Comparison of ENCODE assay signal across 11 cellular contexts in genomic region chr11:48005878-48006277, GRCh38. TPM values are rescaled to one million over a fixed set of nuclear protein-coding genes. Genes with fewer than 3 reads are reported as not detected.
A peak's percentile ranks its signal among the peaks of the same experiment; 100 is the strongest.
DNase-seq lines count a peak whose midpoint lies in the region; ATAC-seq and TF ChIP-seq lines count a peak whose summit lies in the region.
"Had no signal": no experiment of that assay in that cellular context is flagged by ENCODE, and none has a peak within 500 bp of the region (broad histone marks: within the 10 kb centered on the region; RNA-seq: fewer than 3 reads in every experiment).

No MANE protein-coding gene starts in this region.

- H3K27me3 ChIP-seq in PC-9 (ENCODE audit: insufficient read depth, low read depth): no peaks in the 10 kb centered on the region
- H3K27me3 ChIP-seq: BE2C, esophagus muscularis mucosa had no signal

- no peaks in the 10 kb centered on the region for H3K27me3 Mint-ChIP-seq in dendritic cell treated with granulocyte-macrophage colony-stimulating factor and Interleukin-4, amounts not matched to agents 40 ng/mL and 50 ng/mL, for 4 days

- no peak overlapping the region for H3K4me3 Mint-ChIP-seq in dendritic cell treated with granulocyte-macrophage colony-stimulating factor and Interleukin-4, amounts not matched to agents 40 ng/mL and 50 ng/mL, for 4 days
- H3K4me3 Mint-ChIP-seq in stimulated activated effector memory CD8-positive, alpha-beta T cell treated with anti-CD3 and anti-CD28 coated beads, Interleukin-12 subunit alpha, Interleukin-12 subunit beta, amount 100 ng/mL, for 72 hours: peak overlapping the region; percentile 73

- no peak for ATAC-seq in activated CD4-positive, CD25-positive, alpha-beta regulatory T cell treated with anti-CD3 and anti-CD28 coated beads, Interleukin-2, amount 50 U/mL, for 24 hours
- peak; percentile 3 for ATAC-seq in stimulated activated effector memory CD8-positive, alpha-beta T cell treated with anti-CD3 and anti-CD28 coated beads, Interleukin-12 subunit alpha, Interleukin-12 subunit beta, amount 100 ng/mL, for 72 hours
- no peak for ATAC-seq in GM18861 (IDR thresholded peaks at IDR 0.05; ENCODE audit: unreplicated experiment)

- no peaks in the 10 kb centered on the region for H3K36me3 ChIP-seq in PC-9 (ENCODE audit: low read depth)
- H3K36me3 ChIP-seq: BE2C, esophagus muscularis mucosa had no signal

- peaks cover 95% of the 10 kb centered on the region for H3K79me2 ChIP-seq in PC-9 (ENCODE audit: low read depth)

- intact Hi-C loops in PC-9 (cut with micrococcal nuclease; ENCODE audit: unreplicated experiment): loop anchor here (2.0 kb wide), 1 partner anchor 15 kb away; no protein-coding TSS in a partner anchor
- intact Hi-C loops in dendritic cell treated with granulocyte-macrophage colony-stimulating factor and Interleukin-4, amounts not matched to agents 40 ng/mL and 50 ng/mL, for 4 days (cut with micrococcal nuclease): loop anchor here (10.0 kb wide), 1 partner anchor 99 kb away; no protein-coding TSS in a partner anchor

- H3K36me3 Mint-ChIP-seq in dendritic cell treated with granulocyte-macrophage colony-stimulating factor and Interleukin-4, amounts not matched to agents 40 ng/mL and 50 ng/mL, for 4 days (ENCODE audit: low read depth): peaks cover 45% of the 10 kb centered on the region
- peaks cover 36% of the 10 kb centered on the region for H3K36me3 Mint-ChIP-seq in stimulated activated effector memory CD8-positive, alpha-beta T cell treated with anti-CD3 and anti-CD28 coated beads, Interleukin-12 subunit alpha, Interleukin-12 subunit beta, amount 100 ng/mL, for 72 hours

- H4K20me1 ChIP-seq in PC-9 (ENCODE audit: insufficient read depth): peaks cover 17% of the 10 kb centered on the region

- H3K4me3 ChIP-seq in PC-9: no peak overlapping the region
- H3K4me3 ChIP-seq: esophagus muscularis mucosa had no signal

- CTCF ChIA-PET in PC-9 (lab: Charles Lee): interaction anchor here (0.6 kb wide), 1 partner anchor 73 kb away, joined by 3 read pairs; no protein-coding TSS in a partner anchor

- H3K9me2 ChIP-seq in PC-9 (ENCODE audit: insufficient read depth): no peaks in the 10 kb centered on the region

- no peak overlapping the region for H2AFZ ChIP-seq in PC-9

- H3K4me1 Mint-ChIP-seq in dendritic cell treated with granulocyte-macrophage colony-stimulating factor and Interleukin-4, amounts not matched to agents 40 ng/mL and 50 ng/mL, for 4 days (ENCODE audit: low read depth): peaks cover 80% of the 10 kb centered on the region
- H3K4me1 Mint-ChIP-seq in stimulated activated effector memory CD8-positive, alpha-beta T cell treated with anti-CD3 and anti-CD28 coated beads, Interleukin-12 subunit alpha, Interleukin-12 subunit beta, amount 100 ng/mL, for 72 hours: peaks cover 76% of the 10 kb centered on the region

- peaks cover 41% of the 10 kb centered on the region for H3K4me1 ChIP-seq in PC-9 (replicated peaks; ENCODE audit: insufficient read depth)
- H3K4me1 ChIP-seq: BE2C had no signal

- BruUV-seq in PC-9 (replicated peaks; lab: Mats Ljungman, UMichigan): no TSS peak

- POLR2A ChIA-PET in PC-9 (lab: Charles Lee; ENCODE audit: unreplicated experiment): interaction anchor here (0.6 kb wide), 3 partner anchors 10 to 58 kb away, joined by 3 to 5 read pairs (median 5); no protein-coding TSS in a partner anchor

- TF ChIP-seq CTCF in PC-9 (conservative IDR thresholded peaks at IDR 0.05): no peak

- DNase-seq in activated CD4-positive, CD25-positive, alpha-beta regulatory T cell treated with anti-CD3 and anti-CD28 coated beads, Interleukin-2, amount 50 U/mL, for 72 hours: peak; percentile 63
- no peak for DNase-seq in PC-9
- DNase-seq in stimulated activated effector memory CD8-positive, alpha-beta T cell treated with anti-CD3 and anti-CD28 coated beads, Interleukin-12 subunit alpha, Interleukin-12 subunit beta, amount 100 ng/mL, for 72 hours (ENCODE audit: low spot score in 2 of 2): peak in 1 of 2 donors; percentile 76
- DNase-seq in C1 segment of cervical spinal cord (lab: John Stamatoyannopoulos, UW): no peak
- DNase-seq in mesenteric fat pad (ENCODE audit: low spot score): no peak
- DNase-seq: BE2C, NCI-H2081 had no signal

- peak overlapping the region; percentile 88 for H3K27ac ChIP-seq in PC-9

- peak overlapping the region; percentile 43 for H3K4me2 ChIP-seq in PC-9

- H3K27ac Mint-ChIP-seq in dendritic cell treated with granulocyte-macrophage colony-stimulating factor and Interleukin-4, amounts not matched to agents 40 ng/mL and 50 ng/mL, for 4 days: peak overlapping the region; percentile 78
- H3K27ac Mint-ChIP-seq in stimulated activated effector memory CD8-positive, alpha-beta T cell treated with anti-CD3 and anti-CD28 coated beads, Interleukin-12 subunit alpha, Interleukin-12 subunit beta, amount 100 ng/mL, for 72 hours: peak overlapping the region; percentile 96

- H3K9me3 ChIP-seq in PC-9 (ENCODE audit: insufficient read depth, low read depth): no peaks in the 10 kb centered on the region
- H3K9me3 ChIP-seq: BE2C, esophagus muscularis mucosa had no signal

- no peaks in the 10 kb centered on the region for H3K9me3 Mint-ChIP-seq in dendritic cell treated with granulocyte-macrophage colony-stimulating factor and Interleukin-4, amounts not matched to agents 40 ng/mL and 50 ng/mL, for 4 days
- no peaks in the 10 kb centered on the region for H3K9me3 Mint-ChIP-seq in stimulated activated effector memory CD8-positive, alpha-beta T cell treated with anti-CD3 and anti-CD28 coated beads, Interleukin-12 subunit alpha, Interleukin-12 subunit beta, amount 100 ng/mL, for 72 hours

- H3F3A ChIP-seq in PC-9 (ENCODE audit: insufficient read depth, low read depth): peaks cover 41% of the 10 kb centered on the region

RNA-seq across cellular contexts. Expression of gene PTPRJ, which starts 25.5 kb away (rescaled TPM):
- total RNA-seq in PC-9 (2021) (43.3 and 43.7 TPM in 2 replicates), mesenteric fat pad (24.0 TPM)
